8 cellular contexts compared by ENCODE assay signal in the genomic region with DNA sequence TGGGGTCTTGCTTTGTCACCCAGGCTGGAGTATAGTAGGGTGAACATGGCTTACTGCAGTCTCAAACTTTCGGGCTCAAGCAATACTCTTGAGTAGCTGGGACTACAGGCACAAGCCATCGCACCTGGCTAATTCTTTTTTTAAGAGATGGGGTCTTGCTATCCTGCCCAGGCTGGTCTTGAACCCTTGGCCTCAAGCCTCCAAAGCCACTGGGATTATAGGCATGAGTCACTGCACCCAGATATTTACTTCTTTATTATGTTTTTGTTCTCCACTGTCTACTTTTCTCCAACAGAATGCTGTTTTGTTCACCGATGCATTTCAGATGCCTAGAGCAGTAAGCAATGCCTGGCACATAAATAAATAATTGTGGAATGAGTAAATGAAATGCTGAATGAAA.
"Had no signal": no experiment of that assay in that cellular context is flagged by ENCODE, and none has a peak within 500 bp of the region (broad histone marks: within the 10 kb centered on the region; RNA-seq: fewer than 3 reads in every experiment).

No MANE protein-coding gene starts in this region.

- ATAC-seq: GM12878 had no signal

- FAIRE-seq: G401.6, GM12878, GM12891, GM12892, GM18507, GM19239 had no signal

- DNase-seq: GDM1, GF-D8 had no signal

- H3K4me3 ChIP-seq: GM12878 had no signal
